1 cellular context compared by ENCODE assay signal in genomic region chr19:39412100-39412866, GRCh38.
TF ChIP-seq lines count a peak whose summit lies in the region.

A gene with protein sequence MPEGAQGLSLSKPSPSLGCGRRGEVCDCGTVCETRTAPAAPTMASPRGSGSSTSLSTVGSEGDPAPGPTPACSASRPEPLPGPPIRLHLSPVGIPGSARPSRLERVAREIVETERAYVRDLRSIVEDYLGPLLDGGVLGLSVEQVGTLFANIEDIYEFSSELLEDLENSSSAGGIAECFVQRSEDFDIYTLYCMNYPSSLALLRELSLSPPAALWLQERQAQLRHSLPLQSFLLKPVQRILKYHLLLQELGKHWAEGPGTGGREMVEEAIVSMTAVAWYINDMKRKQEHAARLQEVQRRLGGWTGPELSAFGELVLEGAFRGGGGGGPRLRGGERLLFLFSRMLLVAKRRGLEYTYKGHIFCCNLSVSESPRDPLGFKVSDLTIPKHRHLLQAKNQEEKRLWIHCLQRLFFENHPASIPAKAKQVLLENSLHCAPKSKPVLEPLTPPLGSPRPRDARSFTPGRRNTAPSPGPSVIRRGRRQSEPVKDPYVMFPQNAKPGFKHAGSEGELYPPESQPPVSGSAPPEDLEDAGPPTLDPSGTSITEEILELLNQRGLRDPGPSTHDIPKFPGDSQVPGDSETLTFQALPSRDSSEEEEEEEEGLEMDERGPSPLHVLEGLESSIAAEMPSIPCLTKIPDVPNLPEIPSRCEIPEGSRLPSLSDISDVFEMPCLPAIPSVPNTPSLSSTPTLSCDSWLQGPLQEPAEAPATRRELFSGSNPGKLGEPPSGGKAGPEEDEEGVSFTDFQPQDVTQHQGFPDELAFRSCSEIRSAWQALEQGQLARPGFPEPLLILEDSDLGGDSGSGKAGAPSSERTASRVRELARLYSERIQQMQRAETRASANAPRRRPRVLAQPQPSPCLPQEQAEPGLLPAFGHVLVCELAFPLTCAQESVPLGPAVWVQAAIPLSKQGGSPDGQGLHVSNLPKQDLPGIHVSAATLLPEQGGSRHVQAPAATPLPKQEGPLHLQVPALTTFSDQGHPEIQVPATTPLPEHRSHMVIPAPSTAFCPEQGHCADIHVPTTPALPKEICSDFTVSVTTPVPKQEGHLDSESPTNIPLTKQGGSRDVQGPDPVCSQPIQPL (N-terminal part only) (plus strand): TSS chr19:39412669. CDS start chr19:39414087, 1,418 bp downstream.

TF ChIP-seq in K562, 482 proteins besides CTCF, POLR2A, EP300 and RAD21 (continued from another document and continues in another):
- TF ChIP-seq, protein P1, sequence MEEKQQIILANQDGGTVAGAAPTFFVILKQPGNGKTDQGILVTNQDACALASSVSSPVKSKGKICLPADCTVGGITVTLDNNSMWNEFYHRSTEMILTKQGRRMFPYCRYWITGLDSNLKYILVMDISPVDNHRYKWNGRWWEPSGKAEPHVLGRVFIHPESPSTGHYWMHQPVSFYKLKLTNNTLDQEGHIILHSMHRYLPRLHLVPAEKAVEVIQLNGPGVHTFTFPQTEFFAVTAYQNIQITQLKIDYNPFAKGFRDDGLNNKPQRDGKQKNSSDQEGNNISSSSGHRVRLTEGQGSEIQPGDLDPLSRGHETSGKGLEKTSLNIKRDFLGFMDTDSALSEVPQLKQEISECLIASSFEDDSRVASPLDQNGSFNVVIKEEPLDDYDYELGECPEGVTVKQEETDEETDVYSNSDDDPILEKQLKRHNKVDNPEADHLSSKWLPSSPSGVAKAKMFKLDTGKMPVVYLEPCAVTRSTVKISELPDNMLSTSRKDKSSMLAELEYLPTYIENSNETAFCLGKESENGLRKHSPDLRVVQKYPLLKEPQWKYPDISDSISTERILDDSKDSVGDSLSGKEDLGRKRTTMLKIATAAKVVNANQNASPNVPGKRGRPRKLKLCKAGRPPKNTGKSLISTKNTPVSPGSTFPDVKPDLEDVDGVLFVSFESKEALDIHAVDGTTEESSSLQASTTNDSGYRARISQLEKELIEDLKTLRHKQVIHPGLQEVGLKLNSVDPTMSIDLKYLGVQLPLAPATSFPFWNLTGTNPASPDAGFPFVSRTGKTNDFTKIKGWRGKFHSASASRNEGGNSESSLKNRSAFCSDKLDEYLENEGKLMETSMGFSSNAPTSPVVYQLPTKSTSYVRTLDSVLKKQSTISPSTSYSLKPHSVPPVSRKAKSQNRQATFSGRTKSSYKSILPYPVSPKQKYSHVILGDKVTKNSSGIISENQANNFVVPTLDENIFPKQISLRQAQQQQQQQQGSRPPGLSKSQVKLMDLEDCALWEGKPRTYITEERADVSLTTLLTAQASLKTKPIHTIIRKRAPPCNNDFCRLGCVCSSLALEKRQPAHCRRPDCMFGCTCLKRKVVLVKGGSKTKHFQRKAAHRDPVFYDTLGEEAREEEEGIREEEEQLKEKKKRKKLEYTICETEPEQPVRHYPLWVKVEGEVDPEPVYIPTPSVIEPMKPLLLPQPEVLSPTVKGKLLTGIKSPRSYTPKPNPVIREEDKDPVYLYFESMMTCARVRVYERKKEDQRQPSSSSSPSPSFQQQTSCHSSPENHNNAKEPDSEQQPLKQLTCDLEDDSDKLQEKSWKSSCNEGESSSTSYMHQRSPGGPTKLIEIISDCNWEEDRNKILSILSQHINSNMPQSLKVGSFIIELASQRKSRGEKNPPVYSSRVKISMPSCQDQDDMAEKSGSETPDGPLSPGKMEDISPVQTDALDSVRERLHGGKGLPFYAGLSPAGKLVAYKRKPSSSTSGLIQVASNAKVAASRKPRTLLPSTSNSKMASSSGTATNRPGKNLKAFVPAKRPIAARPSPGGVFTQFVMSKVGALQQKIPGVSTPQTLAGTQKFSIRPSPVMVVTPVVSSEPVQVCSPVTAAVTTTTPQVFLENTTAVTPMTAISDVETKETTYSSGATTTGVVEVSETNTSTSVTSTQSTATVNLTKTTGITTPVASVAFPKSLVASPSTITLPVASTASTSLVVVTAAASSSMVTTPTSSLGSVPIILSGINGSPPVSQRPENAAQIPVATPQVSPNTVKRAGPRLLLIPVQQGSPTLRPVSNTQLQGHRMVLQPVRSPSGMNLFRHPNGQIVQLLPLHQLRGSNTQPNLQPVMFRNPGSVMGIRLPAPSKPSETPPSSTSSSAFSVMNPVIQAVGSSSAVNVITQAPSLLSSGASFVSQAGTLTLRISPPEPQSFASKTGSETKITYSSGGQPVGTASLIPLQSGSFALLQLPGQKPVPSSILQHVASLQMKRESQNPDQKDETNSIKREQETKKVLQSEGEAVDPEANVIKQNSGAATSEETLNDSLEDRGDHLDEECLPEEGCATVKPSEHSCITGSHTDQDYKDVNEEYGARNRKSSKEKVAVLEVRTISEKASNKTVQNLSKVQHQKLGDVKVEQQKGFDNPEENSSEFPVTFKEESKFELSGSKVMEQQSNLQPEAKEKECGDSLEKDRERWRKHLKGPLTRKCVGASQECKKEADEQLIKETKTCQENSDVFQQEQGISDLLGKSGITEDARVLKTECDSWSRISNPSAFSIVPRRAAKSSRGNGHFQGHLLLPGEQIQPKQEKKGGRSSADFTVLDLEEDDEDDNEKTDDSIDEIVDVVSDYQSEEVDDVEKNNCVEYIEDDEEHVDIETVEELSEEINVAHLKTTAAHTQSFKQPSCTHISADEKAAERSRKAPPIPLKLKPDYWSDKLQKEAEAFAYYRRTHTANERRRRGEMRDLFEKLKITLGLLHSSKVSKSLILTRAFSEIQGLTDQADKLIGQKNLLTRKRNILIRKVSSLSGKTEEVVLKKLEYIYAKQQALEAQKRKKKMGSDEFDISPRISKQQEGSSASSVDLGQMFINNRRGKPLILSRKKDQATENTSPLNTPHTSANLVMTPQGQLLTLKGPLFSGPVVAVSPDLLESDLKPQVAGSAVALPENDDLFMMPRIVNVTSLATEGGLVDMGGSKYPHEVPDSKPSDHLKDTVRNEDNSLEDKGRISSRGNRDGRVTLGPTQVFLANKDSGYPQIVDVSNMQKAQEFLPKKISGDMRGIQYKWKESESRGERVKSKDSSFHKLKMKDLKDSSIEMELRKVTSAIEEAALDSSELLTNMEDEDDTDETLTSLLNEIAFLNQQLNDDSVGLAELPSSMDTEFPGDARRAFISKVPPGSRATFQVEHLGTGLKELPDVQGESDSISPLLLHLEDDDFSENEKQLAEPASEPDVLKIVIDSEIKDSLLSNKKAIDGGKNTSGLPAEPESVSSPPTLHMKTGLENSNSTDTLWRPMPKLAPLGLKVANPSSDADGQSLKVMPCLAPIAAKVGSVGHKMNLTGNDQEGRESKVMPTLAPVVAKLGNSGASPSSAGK (IDR thresholded peaks at IDR 0.05): no peak
- TF ChIP-seq PBX2 (CRISPR knock-in tag; IDR thresholded peaks at IDR 0.05; ENCODE audit: low read depth) (0 out of 2 replicates have a peak, but pooled peaks have one; percentile 18), PBX2 (tag; conservative IDR thresholded peaks at IDR 0.05; ENCODE audit: low read depth) (no peak; the same call in 1 of the 2 replicates), STAT6 (CRISPR knock-in tag; IDR thresholded peaks at IDR 0.05) (0 out of 2 replicates have a peak, but pooled peaks have one; percentile 41), RBM34 (IDR thresholded peaks at IDR 0.05; ENCODE audit: borderline replicate concordance, insufficient read depth, low read length) (no peak), FOXJ2 (tag; IDR thresholded peaks at IDR 0.05) (no peak), MEIS2 (IDR thresholded peaks at IDR 0.05; ENCODE audit: partially characterized antibody) (no peak), SAP30 (IDR thresholded peaks at IDR 0.05; ENCODE audit: borderline replicate concordance, insufficient read depth, low read depth, low read length, poor library complexity, severe bottlenecking) (peak; percentile 78), FOXP1 (CRISPR knock-in tag; IDR thresholded peaks at IDR 0.05) (0 out of 2 replicates have a peak, but pooled peaks have one; percentile 40), RFX1 (IDR thresholded peaks at IDR 0.05) (no peak), ZNF316 (IDR thresholded peaks at IDR 0.05) (no peak), HCFC1 (IDR thresholded peaks at IDR 0.05; ENCODE audit: low read depth, low read length) (peak; percentile 37), SIN3A (IDR thresholded peaks at IDR 0.05; ENCODE audit: borderline replicate concordance in 2 of 2, control insufficient read depth in 1 of 2, low read depth in 2 of 2, low read length in 2 of 2) (peak; percentile 63 to 91; a peak in 3 of 4 replicates), RCOR1 (IDR thresholded peaks at IDR 0.05; ENCODE audit: borderline replicate concordance in 1 of 2, low read depth in 2 of 2, low read length in 2 of 2) (peak in 1 of 2 experiments; percentile 34; a peak in 2 of 4 replicates), CBX1 (IDR thresholded peaks at IDR 0.05; ENCODE audit: low read depth) (peak; percentile 79), SLC30A9 (CRISPR knock-in tag; IDR thresholded peaks at IDR 0.05) (no peak), DDX20 (tag; IDR thresholded peaks at IDR 0.05; ENCODE audit: low read depth) (peak; percentile 38; the same call in 1 of the 2 replicates), ETV1 (tag; conservative IDR thresholded peaks at IDR 0.05; ENCODE audit: low read depth) (peak; percentile 98)
- TF ChIP-seq, protein P2, sequence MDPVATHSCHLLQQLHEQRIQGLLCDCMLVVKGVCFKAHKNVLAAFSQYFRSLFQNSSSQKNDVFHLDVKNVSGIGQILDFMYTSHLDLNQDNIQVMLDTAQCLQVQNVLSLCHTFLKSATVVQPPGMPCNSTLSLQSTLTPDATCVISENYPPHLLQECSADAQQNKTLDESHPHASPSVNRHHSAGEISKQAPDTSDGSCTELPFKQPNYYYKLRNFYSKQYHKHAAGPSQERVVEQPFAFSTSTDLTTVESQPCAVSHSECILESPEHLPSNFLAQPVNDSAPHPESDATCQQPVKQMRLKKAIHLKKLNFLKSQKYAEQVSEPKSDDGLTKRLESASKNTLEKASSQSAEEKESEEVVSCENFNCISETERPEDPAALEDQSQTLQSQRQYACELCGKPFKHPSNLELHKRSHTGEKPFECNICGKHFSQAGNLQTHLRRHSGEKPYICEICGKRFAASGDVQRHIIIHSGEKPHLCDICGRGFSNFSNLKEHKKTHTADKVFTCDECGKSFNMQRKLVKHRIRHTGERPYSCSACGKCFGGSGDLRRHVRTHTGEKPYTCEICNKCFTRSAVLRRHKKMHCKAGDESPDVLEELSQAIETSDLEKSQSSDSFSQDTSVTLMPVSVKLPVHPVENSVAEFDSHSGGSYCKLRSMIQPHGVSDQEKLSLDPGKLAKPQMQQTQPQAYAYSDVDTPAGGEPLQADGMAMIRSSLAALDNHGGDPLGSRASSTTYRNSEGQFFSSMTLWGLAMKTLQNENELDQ (CRISPR knock-in tag; IDR thresholded peaks at IDR 0.05; ENCODE audit: borderline replicate concordance): 0 out of 2 replicates have a peak, but pooled peaks have one; percentile 31
- TF ChIP-seq, protein P3, sequence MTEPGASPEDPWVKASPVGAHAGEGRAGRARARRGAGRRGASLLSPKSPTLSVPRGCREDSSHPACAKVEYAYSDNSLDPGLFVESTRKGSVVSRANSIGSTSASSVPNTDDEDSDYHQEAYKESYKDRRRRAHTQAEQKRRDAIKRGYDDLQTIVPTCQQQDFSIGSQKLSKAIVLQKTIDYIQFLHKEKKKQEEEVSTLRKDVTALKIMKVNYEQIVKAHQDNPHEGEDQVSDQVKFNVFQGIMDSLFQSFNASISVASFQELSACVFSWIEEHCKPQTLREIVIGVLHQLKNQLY (CRISPR knock-in tag; conservative IDR thresholded peaks at IDR 0.05): no peak
